Comparison of ENCODE assay signal across 1 cellular context in genomic region chr2:10027931-10028330, GRCh38.
TF ChIP-seq lines count a peak whose summit lies in the region.

No MANE protein-coding gene starts in this region.

TF ChIP-seq in H1, 55 proteins besides CTCF, POLR2A, EP300 and RAD21:
- no peak for TF ChIP-seq BRCA1 (IDR thresholded peaks at IDR 0.05; ENCODE audit: low read depth, low read length)
- no peak for TF ChIP-seq SIRT6 (IDR thresholded peaks at IDR 0.05; ENCODE audit: low read length)
- TF ChIP-seq SUZ12 (IDR thresholded peaks at IDR 0.05; ENCODE audit: low read length): no peak
- TF ChIP-seq HDAC2 (IDR thresholded peaks at IDR 0.05; ENCODE audit: borderline replicate concordance in 1 of 2, low read depth in 2 of 2, low read length in 2 of 2): no peak
- TF ChIP-seq ASH2L (IDR thresholded peaks at IDR 0.05; ENCODE audit: low read length): no peak
- TF ChIP-seq E2F6 (IDR thresholded peaks at IDR 0.05): no peak
- TF ChIP-seq RBBP5 (IDR thresholded peaks at IDR 0.05; ENCODE audit: borderline replicate concordance, low read depth, low read length): no peak
- no peak for TF ChIP-seq SIX5 (IDR thresholded peaks at IDR 0.05; ENCODE audit: low read depth, low read length)
- TF ChIP-seq NRF1 (IDR thresholded peaks at IDR 0.05; ENCODE audit: low read depth, low read length): no peak
- TF ChIP-seq POU5F1 (IDR thresholded peaks at IDR 0.05; ENCODE audit: low read depth, low read length): no peak
- TF ChIP-seq HDAC6 (IDR thresholded peaks at IDR 0.05; ENCODE audit: low read depth, low read length): no peak
- no peak for TF ChIP-seq JUN (IDR thresholded peaks at IDR 0.05; ENCODE audit: low read depth, low read length)
- TF ChIP-seq TAF7 (optimal IDR thresholded peaks at IDR 0.05; ENCODE audit: borderline replicate concordance, low read depth, low read length): no peak
- TF ChIP-seq BCL11A (IDR thresholded peaks at IDR 0.05; ENCODE audit: low read depth in 2 of 2, low read length in 2 of 2): no peak
- no peak for TF ChIP-seq TBP (IDR thresholded peaks at IDR 0.05; ENCODE audit: low read depth, low read length)
- TF ChIP-seq ATF3 (IDR thresholded peaks at IDR 0.05; ENCODE audit: insufficient read depth, low read depth, low read length): no peak
- TF ChIP-seq FOSL1 (IDR thresholded peaks at IDR 0.05; ENCODE audit: insufficient read depth, low read depth, low read length): no peak
- no peak for TF ChIP-seq PHF8 (conservative IDR thresholded peaks at IDR 0.05; ENCODE audit: low read depth, low read length)
- no peak for TF ChIP-seq CHD7 (IDR thresholded peaks at IDR 0.05; ENCODE audit: insufficient replicate concordance, low read length)
